In the genomic region with DNA sequence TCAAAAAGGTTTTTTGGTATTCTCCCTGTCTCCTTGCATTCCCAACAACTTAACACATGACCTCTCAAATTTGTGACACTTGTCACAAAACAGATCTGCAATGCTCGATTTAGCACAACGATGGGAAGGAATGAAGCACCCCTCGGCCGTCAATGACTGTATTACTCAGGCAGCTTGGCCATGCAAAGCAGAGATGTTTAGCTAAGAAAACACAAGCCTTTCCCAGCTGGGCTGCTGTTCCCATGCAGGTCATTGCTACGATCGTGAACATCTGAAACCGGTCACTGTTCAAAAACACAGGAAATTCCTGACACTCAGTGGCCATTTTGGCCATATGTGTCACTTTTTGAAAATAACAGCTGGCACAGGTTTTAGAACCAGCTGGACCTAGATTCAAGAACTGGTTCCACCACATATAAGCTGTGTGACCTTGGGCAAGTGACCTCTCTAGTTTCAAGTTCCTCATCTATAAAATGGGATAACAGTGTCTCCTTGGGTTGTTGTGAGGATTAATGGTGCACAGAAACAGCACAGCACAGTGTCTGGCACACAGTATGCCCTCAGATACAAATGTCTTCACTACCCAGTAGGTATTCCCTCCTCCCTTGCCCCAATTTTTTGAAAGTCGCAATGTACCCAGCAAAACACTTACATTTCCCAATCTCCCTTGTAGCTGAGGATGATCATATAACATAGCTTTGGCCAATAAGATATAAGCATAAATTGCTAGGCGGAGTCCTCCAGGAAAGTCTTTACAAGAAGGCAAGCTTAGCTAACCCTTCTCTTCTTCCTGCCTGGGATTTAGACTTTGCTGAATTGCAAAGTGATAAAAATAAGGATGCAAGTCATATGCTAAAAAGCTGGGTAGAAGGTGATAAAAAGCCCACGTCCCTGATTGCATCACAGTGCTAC, we compare ENCODE assay signal across 15 cellular contexts.
"Had no signal": no experiment of that assay in that cellular context is flagged by ENCODE, and none has a peak within 500 bp of the region (broad histone marks: within the 10 kb centered on the region; RNA-seq: fewer than 3 reads in every experiment).

No MANE protein-coding gene starts in this region.

- DNase-seq: activated CD8-positive, alpha-beta memory T cell treated with anti-CD3 and anti-CD28 coated beads, Interleukin-2, amount 50 U/mL, for 48 hours; activated CD8-positive, alpha-beta T cell treated with anti-CD3 and anti-CD28 coated beads, Interleukin-2, amount 10 ng/mL, durations not matched to agents 7 days and 5 days; activated naive CD4-positive, alpha-beta T cell; activated naive CD8-positive, alpha-beta T cell treated with anti-CD3 and anti-CD28 coated beads, Interleukin-2, amount 50 U/mL, for 24 hours; dermis blood vessel endothelial cell; endodermal cell; erythroblast; immature natural killer cell; left cardiac atrium; mesendoderm; nephron progenitor cell; stimulated activated CD4-positive, alpha-beta T cell treated with anti-CD3 and anti-CD28 coated beads, Interleukin-2, amount 100 ng/mL, for 48 hours; stimulated activated naive CD4-positive, alpha-beta T cell treated with Interleukin-2 at 50 U/mL for 16 hours had no signal

- H3K27me3 Mint-ChIP-seq: central memory CD8-positive, alpha-beta T cell had no signal

- H3K4me1 Mint-ChIP-seq: central memory CD8-positive, alpha-beta T cell; immature natural killer cell had no signal

- H3K36me3 Mint-ChIP-seq: immature natural killer cell had no signal

- H3K27ac Mint-ChIP-seq: activated CD8-positive, alpha-beta T cell treated with anti-CD3 and anti-CD28 coated beads, Interleukin-2, amount 10 ng/mL, durations not matched to agents 7 days and 5 days; activated naive CD8-positive, alpha-beta T cell treated with anti-CD3 and anti-CD28 coated beads, Interleukin-2, amount 50 U/mL, for 24 hours; endodermal cell; immature natural killer cell; nephron progenitor cell had no signal

- ATAC-seq: activated CD8-positive, alpha-beta T cell treated with anti-CD3 and anti-CD28 coated beads, Interleukin-2, amount 10 ng/mL, durations not matched to agents 7 days and 5 days; activated naive CD8-positive, alpha-beta T cell treated with anti-CD3 and anti-CD28 coated beads, Interleukin-2, amount 50 U/mL, for 24 hours had no signal

- H3K9me3 Mint-ChIP-seq: activated naive CD8-positive, alpha-beta T cell treated with anti-CD3 and anti-CD28 coated beads, Interleukin-2, amount 50 U/mL, for 24 hours; central memory CD8-positive, alpha-beta T cell; endodermal cell; immature natural killer cell; nephron progenitor cell had no signal

- H3K4me3 Mint-ChIP-seq: activated CD8-positive, alpha-beta T cell treated with anti-CD3 and anti-CD28 coated beads, Interleukin-2, amount 10 ng/mL, durations not matched to agents 7 days and 5 days; activated naive CD8-positive, alpha-beta T cell treated with anti-CD3 and anti-CD28 coated beads, Interleukin-2, amount 50 U/mL, for 24 hours; central memory CD8-positive, alpha-beta T cell; endodermal cell; immature natural killer cell; nephron progenitor cell had no signal

- H3K27ac ChIP-seq: VCaP had no signal
